7 cellular contexts compared by ENCODE assay signal in genomic region chr14:49879683-49880204, GRCh38. TPM values are rescaled to one million over a fixed set of nuclear protein-coding genes. Genes with fewer than 3 reads are reported as not detected.
A peak's percentile ranks its signal among the peaks of the same experiment; 100 is the strongest.
DNase-seq lines count a peak whose midpoint lies in the region; ATAC-seq, FAIRE-seq and TF ChIP-seq lines count a peak whose summit lies in the region.

No MANE protein-coding gene starts in this region.

- no peaks in the 10 kb centered on the region for H3K79me2 ChIP-seq in K562 (ENCODE audit: control insufficient read depth, insufficient read depth, low read length)

- DNase-seq in GM10248 (ENCODE audit: extremely low spot score): peak; percentile 69
- DNase-seq in SW480 (ENCODE audit: low spot score): peak; percentile 72
- peak; percentile 65 to 86 (median 69) for DNase-seq in K562 (ENCODE audit: extremely low read depth in 1 of 4, low spot score in 3 of 4)
- DNase-seq in kidney epithelial cell (ENCODE audit: low read depth): peak; percentile 31
- peak; percentile 36 for DNase-seq in stimulated activated naive CD4-positive, alpha-beta T cell treated with Interleukin-2 at 50 U/mL for 16 hours (lab: John Stamatoyannopoulos, UW)

- WGBS in K562 (ENCODE audit: insufficient coverage, low coverage, missing lambda C conversion rate): 29% methylated on average over 8 of the region's 8 CpGs

- no peaks in the 10 kb centered on the region for H4K20me1 ChIP-seq in K562 (replicated peaks; ENCODE audit: control insufficient read depth, insufficient read depth, low read length)

- TF ChIP-seq EP300 in K562 (IDR thresholded peaks at IDR 0.05; ENCODE audit: low read length): no peak

- 0 out of 4 replicates have a peak overlapping the region, but pooled peaks of 1 of the 2 experiments have one; percentile 41 for H3K9ac ChIP-seq in K562 (ENCODE audit: insufficient read depth in 1 of 2, low read depth in 2 of 2, low read length in 2 of 2)

- no peak for TF ChIP-seq POLR2A in K562 (conservative IDR thresholded peaks at IDR 0.05)

- CTCF ChIA-PET in GM10248 (lab: Yijun Ruan, JAX) (interaction anchor here (0.7 to 3.8 kb wide), 26 partner anchors 9 to 232 kb away, joined by 3 to 38 read pairs (median 5); partner anchors contain the start of genes ARF6 and NEMF), K562 (lab: Yijun Ruan, JAX; ENCODE audit: low intra/inter-chr PET ratio) (no interaction called here)

- in situ Hi-C loops in K562 (cut with MboI): no loop called here

- peak; percentile 50 to 72 for TF ChIP-seq RAD21 in K562 (CRISPR knock-in tag; conservative IDR thresholded peaks at IDR 0.05 in 1 of 2, IDR thresholded peaks at IDR 0.05 in 1 of 2)

- H3K36me3 ChIP-seq in K562 (ENCODE audit: control insufficient read depth, insufficient read depth, low read length) (no peaks in the 10 kb centered on the region), kidney epithelial cell (ENCODE audit: control insufficient read depth, insufficient read depth, low read length) (no peaks in the 10 kb centered on the region)

- FAIRE-seq in K562 (lab: Jason Lieb, UNC): peak; percentile 99

- H3K4me3 ChIP-seq in K562 (no peak overlapping the region), kidney epithelial cell (ENCODE audit: low read depth, low read length) (no peak overlapping the region)

- peak overlapping the region; percentile 3; the same call in 1 of the 2 replicates for H3K4me2 ChIP-seq in K562 (ENCODE audit: insufficient read depth, low read length)

- no peaks in the 10 kb centered on the region for H3K9me3 ChIP-seq in K562 (replicated peaks; ENCODE audit: control insufficient read depth, insufficient read depth, low read depth, low read length)

- ATAC-seq in GM21737 (IDR thresholded peaks at IDR 0.05; ENCODE audit: unreplicated experiment): peak; percentile 60
- peak; percentile 92 for ATAC-seq in K562

- intact Hi-C loops in K562 (cut with micrococcal nuclease): no loop called here

- H2AFZ ChIP-seq in K562 (ENCODE audit: low read depth, low read length): peak overlapping the region; percentile 77

- no peaks in the 10 kb centered on the region for H3K27me3 ChIP-seq in K562 (ENCODE audit: control insufficient read depth in 2 of 2, insufficient read depth in 2 of 2, low read length in 2 of 2)
- H3K27me3 ChIP-seq in kidney epithelial cell (ENCODE audit: control insufficient read depth, insufficient read depth, low read length): no peaks in the 10 kb centered on the region

- TF ChIP-seq CTCF in GM10248 (IDR thresholded peaks at IDR 0.05; ENCODE audit: control extremely low read depth, extremely low read depth, low read depth, missing control alignments) (peak; percentile 58), LNCAP (IDR thresholded peaks at IDR 0.05) (peak; percentile 59), K562 (IDR thresholded peaks at IDR 0.05 in 2 of 3, conservative IDR thresholded peaks at IDR 0.05 in 1 of 3; ENCODE audit: insufficient read depth in 2 of 3, low read depth in 1 of 3, low read length in 3 of 3) (peak; percentile 74 to 82 (median 75)), kidney epithelial cell (IDR thresholded peaks at IDR 0.05; ENCODE audit: insufficient read depth, low read length, poor library complexity, severe bottlenecking) (peak; percentile 71)

- POLR2A ChIA-PET in GM10248 (lab: Yijun Ruan, JAX) (interaction anchor here (0.6 kb wide), 1 partner anchor 12 kb away, joined by 3 read pairs; no protein-coding TSS in a partner anchor), K562 (lab: Yijun Ruan, JAX) (interaction anchor here (0.7 to 2.3 kb wide), 4 partner anchors 12 to 246 kb away, joined by 3 to 12 read pairs (median 6); partner anchors contain the start of gene ARF6)

- no peaks in the 10 kb centered on the region for H3K9me1 ChIP-seq in K562 (ENCODE audit: control insufficient read depth, insufficient read depth, low read length)

- no TSS peak for BruUV-seq in K562 (replicated peaks; lab: Mats Ljungman, UMichigan)

- H3K4me1 ChIP-seq in K562 (replicated peaks in 1 of 2; ENCODE audit: control insufficient read depth in 2 of 2, insufficient read depth in 2 of 2, low read length in 2 of 2): peaks cover 17 to 29% of the 10 kb centered on the region in 2 experiments

- peak overlapping the region; percentile 67; the same call in 2 of the 3 replicates for H3K27ac ChIP-seq in K562 (ENCODE audit: extremely low read depth, low read depth, low read length)

TF ChIP-seq in K562, 482 proteins besides CTCF, POLR2A, EP300 and RAD21 (continues in another document):
- TF ChIP-seq PTRF (tag; IDR thresholded peaks at IDR 0.05) (no peak), EWSR1 (IDR thresholded peaks at IDR 0.05; ENCODE audit: borderline replicate concordance, low read depth, partially characterized antibody) (no peak), BRCA1 (IDR thresholded peaks at IDR 0.05) (no peak), BRCA1 (CRISPR knock-in tag; IDR thresholded peaks at IDR 0.05) (no peak), CAMTA2 (CRISPR knock-in tag; conservative IDR thresholded peaks at IDR 0.05) (no peak), TAF1 (IDR thresholded peaks at IDR 0.05; ENCODE audit: control insufficient read depth, extremely low read depth, insufficient read depth, low read length, severe bottlenecking) (no peak), PHB (CRISPR knock-in tag; IDR thresholded peaks at IDR 0.05) (no peak), THAP12 (CRISPR knock-in tag; IDR thresholded peaks at IDR 0.05) (no peak)

RNA-seq across cellular contexts. Expression of gene ARF6, which starts 13.1 kb away (rescaled TPM):
- 12.1 and 12.2 TPM in 2 replicates for total RNA-seq in K562 (2011; cell fraction: chromatin; rRNA removed; ENCODE audit: low replicate concordance)
- 9.1 and 10.3 TPM in 2 replicates for total RNA-seq in K562 (2011; cell fraction: nucleolus; rRNA removed)
- 11.2 and 16.2 TPM in 2 replicates for total RNA-seq in K562 (2011; cell fraction: nucleoplasm; rRNA removed)
- total RNA-seq in K562 (2014; rRNA removed): 24.9 and 29.9 TPM in 2 replicates
- 18.5 and 19.2 TPM in 2 replicates for total RNA-seq in K562 (2014; rRNA removed; fragmentation: Illumina TruSeq; extraction: Trizol)
- total RNA-seq in K562 (2015; rRNA removed; fragmentation: Illumina TruSeq; extraction: Trizol): 22.8 and 23.3 TPM in 2 replicates
- total RNA-seq in K562 (2021): 33.6 and 35.2 TPM in 2 replicates
- polyA plus RNA-seq in K562 (2011; rRNA removed): 14.2 and 16.3 TPM in 2 replicates
- 9.6 and 14.5 TPM in 2 replicates for polyA plus RNA-seq in K562 (2011; cell fraction: cytosol; rRNA removed)
- 11.4 and 14.0 TPM in 2 replicates for polyA plus RNA-seq in K562 (2011; cell fraction: nucleus; rRNA removed)
- polyA plus RNA-seq in K562 (2012): 28.6 and 33.5 TPM in 2 replicates
- 25.7 and 28.8 TPM in 2 replicates for polyA plus RNA-seq in K562 (2014; fragmentation: Illumina TruSeq; extraction: Trizol)
- 10 to 100 TPM; 15.3 to 32.5 TPM for polyA plus RNA-seq in K562 (2014; fragmentation: Nextera tagmentation; extraction: Ambion mirVana)
- polyA plus RNA-seq in K562 (2014; rRNA removed): 23.6 and 27.1 TPM in 2 replicates
- polyA minus RNA-seq in K562 (2011; rRNA and poly(A)+ RNA removed): 17.7 and 17.9 TPM in 2 replicates
- 11.6 and 12.2 TPM in 2 replicates for polyA minus RNA-seq in K562 (2011; cell fraction: cytosol; rRNA and poly(A)+ RNA removed)
- polyA minus RNA-seq in K562 (2011; cell fraction: nucleus; rRNA and poly(A)+ RNA removed): 9.0 and 14.4 TPM in 2 replicates
- total RNA-seq in kidney epithelial cell: 69.6 and 76.3 TPM in 2 replicates

RNA-seq across cellular contexts. Expression of gene NEMF, which starts 27.2 kb away (rescaled TPM):
- total RNA-seq in K562 (2011; cell fraction: chromatin; rRNA removed; ENCODE audit: low replicate concordance): 151 and 436 TPM in 2 replicates
- 66.5 and 78.6 TPM in 2 replicates for total RNA-seq in K562 (2011; cell fraction: nucleolus; rRNA removed)
- 121 and 142 TPM in 2 replicates for total RNA-seq in K562 (2011; cell fraction: nucleoplasm; rRNA removed)
- total RNA-seq in K562 (2014; rRNA removed) (58.6 and 59.6 TPM in 2 replicates), K562 (2014; rRNA removed; fragmentation: Illumina TruSeq; extraction: Trizol) (82.4 and 89.9 TPM in 2 replicates), K562 (2015; rRNA removed; fragmentation: Illumina TruSeq; extraction: Trizol) (94.4 and 104 TPM in 2 replicates), K562 (2021) (60.6 and 61.0 TPM in 2 replicates), kidney epithelial cell (34.3 and 61.5 TPM in 2 replicates)
- polyA plus RNA-seq in K562 (2011; rRNA removed) (50.5 and 59.2 TPM in 2 replicates), K562 (2014; fragmentation: Illumina TruSeq; extraction: Trizol) (65.1 and 89.1 TPM in 2 replicates), K562 (2014; fragmentation: Nextera tagmentation; extraction: Ambion mirVana) (10 to 100 TPM; 38.8 to 73.2 TPM), K562 (2014; rRNA removed) (55.9 and 60.0 TPM in 2 replicates)
- 4.7 and 12.4 TPM in 2 replicates for polyA plus RNA-seq in K562 (2011; cell fraction: cytosol; rRNA removed)
- polyA plus RNA-seq in K562 (2011; cell fraction: nucleus; rRNA removed): 55.0 and 74.9 TPM in 2 replicates
- 29.6 and 43.1 TPM in 2 replicates for polyA plus RNA-seq in K562 (2012)
- 140 and 166 TPM in 2 replicates for polyA minus RNA-seq in K562 (2011; rRNA and poly(A)+ RNA removed)
- polyA minus RNA-seq in K562 (2011; cell fraction: cytosol; rRNA and poly(A)+ RNA removed): 26.8 and 51.8 TPM in 2 replicates
- 80.1 and 150 TPM in 2 replicates for polyA minus RNA-seq in K562 (2011; cell fraction: nucleus; rRNA and poly(A)+ RNA removed)
